In genomic region chr22:44360306-44360685, GRCh38 we compare ENCODE assay signal across 1 cellular context.
TF ChIP-seq lines count a peak whose summit lies in the region.

No MANE protein-coding gene starts in this region.

TF ChIP-seq in IMR-90, 13 proteins besides CTCF, POLR2A, EP300 and RAD21 (continued from another document):
- TF ChIP-seq, protein P1, sequence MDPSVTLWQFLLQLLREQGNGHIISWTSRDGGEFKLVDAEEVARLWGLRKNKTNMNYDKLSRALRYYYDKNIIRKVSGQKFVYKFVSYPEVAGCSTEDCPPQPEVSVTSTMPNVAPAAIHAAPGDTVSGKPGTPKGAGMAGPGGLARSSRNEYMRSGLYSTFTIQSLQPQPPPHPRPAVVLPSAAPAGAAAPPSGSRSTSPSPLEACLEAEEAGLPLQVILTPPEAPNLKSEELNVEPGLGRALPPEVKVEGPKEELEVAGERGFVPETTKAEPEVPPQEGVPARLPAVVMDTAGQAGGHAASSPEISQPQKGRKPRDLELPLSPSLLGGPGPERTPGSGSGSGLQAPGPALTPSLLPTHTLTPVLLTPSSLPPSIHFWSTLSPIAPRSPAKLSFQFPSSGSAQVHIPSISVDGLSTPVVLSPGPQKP (IDR thresholded peaks at IDR 0.05; ENCODE audit: borderline replicate concordance, low read depth, low read length), result no peak
- TF ChIP-seq NFE2L2 (IDR thresholded peaks at IDR 0.05; ENCODE audit: low read depth, low read length) (no peak), CHD1 (IDR thresholded peaks at IDR 0.05; ENCODE audit: low read depth, low read length) (no peak), USF2 (IDR thresholded peaks at IDR 0.05; ENCODE audit: low read depth, low read length) (no peak), RFX5 (IDR thresholded peaks at IDR 0.05; ENCODE audit: low read depth, low read length) (no peak)
